Comparison of ENCODE assay signal across 8 cellular contexts in genomic region chr2:234495076-234495800, GRCh38. TPM values are rescaled to one million over a fixed set of nuclear protein-coding genes. Genes with fewer than 3 reads are reported as not detected.
A peak's percentile ranks its signal among the peaks of the same experiment; 100 is the strongest.
DNase-seq lines count a peak whose midpoint lies in the region; ATAC-seq and TF ChIP-seq lines count a peak whose summit lies in the region.

No MANE protein-coding gene starts in this region.

- H3K27ac Mint-ChIP-seq in CD8-positive, alpha-beta memory T cell: peak overlapping the region; percentile 96 to 100 (median 99)
- peak overlapping the region; percentile 97 to 100 (median 99) for H3K27ac Mint-ChIP-seq in brain

- peaks cover 51 to 59% (median 59%) of the 10 kb centered on the region in 3 donors for H3K4me1 Mint-ChIP-seq in CD8-positive, alpha-beta memory T cell
- H3K4me1 Mint-ChIP-seq in brain: peaks cover 36% of the 10 kb centered on the region

- no peak for TF ChIP-seq POLR2A in lower leg skin (IDR thresholded peaks at IDR 0.05)

- peak overlapping the region; percentile 96 to 100 (median 98) for H3K4me3 Mint-ChIP-seq in CD8-positive, alpha-beta memory T cell
- peak overlapping the region; percentile 97 to 100 (median 98) for H3K4me3 Mint-ChIP-seq in brain

- H3K9me3 Mint-ChIP-seq in CD8-positive, alpha-beta memory T cell: peaks cover 0 to 8% (median 3%) of the 10 kb centered on the region in 5 donors
- peaks cover 0 to 15% (median 0%) of the 10 kb centered on the region in 5 experiments for H3K9me3 Mint-ChIP-seq in brain

- POLR2A ChIA-PET in CD8-positive, alpha-beta memory T cell (lab: Charles Lee): interaction anchor here (0.6 to 4.0 kb wide), 12 partner anchors 11 to 204 kb away, joined by 3 to 60 read pairs (median 4); no protein-coding TSS in a partner anchor

- H3K9me3 ChIP-seq in CD8-positive, alpha-beta memory T cell (ENCODE audit: low read length): no peaks in the 10 kb centered on the region
- H3K9me3 ChIP-seq in upper lobe of right lung: no peaks in the 10 kb centered on the region

- H3K36me3 ChIP-seq in CD8-positive, alpha-beta memory T cell (ENCODE audit: insufficient read depth, low read length): peaks cover 22% of the 10 kb centered on the region
- H3K36me3 ChIP-seq in upper lobe of right lung: no peaks in the 10 kb centered on the region

- CTCF ChIA-PET in CD8-positive, alpha-beta memory T cell (lab: Charles Lee): interaction anchor here (0.9 to 6.2 kb wide), 10 partner anchors 12 to 362 kb away, joined by 3 to 86 read pairs (median 7); no protein-coding TSS in a partner anchor

- 5 to 6% methylated on average over 21 to 22 of the region's 22 CpGs for WGBS in lower leg skin, 2 donors

- intact Hi-C loops in lower leg skin (cut with DNase I; ENCODE audit: low total_unique reads): loop anchor here (5.0 kb wide), 1 partner anchor 358 kb away; no protein-coding TSS in a partner anchor
- intact Hi-C loops in upper lobe of right lung (cut with DNase I): loop anchor here (10.0 kb wide), 1 partner anchor 210 kb away; no protein-coding TSS in a partner anchor

- H3K27me3 ChIP-seq in CD8-positive, alpha-beta memory T cell (ENCODE audit: insufficient read depth, low read length, poor library complexity, severe bottlenecking): no peaks in the 10 kb centered on the region
- no peaks in the 10 kb centered on the region for H3K27me3 ChIP-seq in upper lobe of right lung

- peaks cover 0 to 19% of the 10 kb centered on the region in 2 donors for H3K27me3 Mint-ChIP-seq in CD8-positive, alpha-beta memory T cell
- H3K27me3 Mint-ChIP-seq in brain: peaks cover 16% of the 10 kb centered on the region

- ATAC-seq in upper lobe of right lung: no peak
- ATAC-seq in GM21786 (IDR thresholded peaks at IDR 0.05; ENCODE audit: unreplicated experiment): no peak
- ATAC-seq in GM21717 (IDR thresholded peaks at IDR 0.05; ENCODE audit: unreplicated experiment): no peak

- TF ChIP-seq CTCF in brain (conservative IDR thresholded peaks at IDR 0.05) (no peak), lower leg skin (IDR thresholded peaks at IDR 0.05) (no peak), upper lobe of right lung (IDR thresholded peaks at IDR 0.05) (no peak)

- peaks cover 25 to 60% (median 35%) of the 10 kb centered on the region in 3 donors for H3K36me3 Mint-ChIP-seq in CD8-positive, alpha-beta memory T cell
- H3K36me3 Mint-ChIP-seq in brain: peaks cover 43% of the 10 kb centered on the region

- peak overlapping the region; percentile 95 for H3K27ac ChIP-seq in CD8-positive, alpha-beta memory T cell (ENCODE audit: low read depth, low read length)
- peak overlapping the region; percentile 78 for H3K27ac ChIP-seq in upper lobe of right lung

- peak overlapping the region; percentile 75 for H3K4me3 ChIP-seq in CD8-positive, alpha-beta memory T cell (ENCODE audit: low read length)
- H3K4me3 ChIP-seq in lower leg skin (ENCODE audit: low read depth, poor library complexity, severe bottlenecking) (peak overlapping the region; percentile 49), upper lobe of right lung (peak overlapping the region; percentile 75)

- peak in 4 of 5 donors; percentile 10 to 58 (median 42) for DNase-seq in CD8-positive, alpha-beta memory T cell
- DNase-seq in M059J (ENCODE audit: low read depth): peak; percentile 23
- peak in 1 of 2 donors; percentile 89 for DNase-seq in lower leg skin (ENCODE audit: low spot score in 2 of 2)
- DNase-seq in upper lobe of right lung: no peak
- DNase-seq in NCI-H1694 (lab: John Stamatoyannopoulos, UW): no peak

- peaks cover 45% of the 10 kb centered on the region for H3K4me1 ChIP-seq in CD8-positive, alpha-beta memory T cell (ENCODE audit: insufficient read depth, low read length)
- H3K4me1 ChIP-seq in upper lobe of right lung: peaks cover 27% of the 10 kb centered on the region

RNA-seq across cellular contexts. Expression of gene ARL4C, which starts 1.6 kb away (rescaled TPM):
- 10 to 100 TPM; 54.0 to 54.7 TPM for total RNA-seq in CD8-positive, alpha-beta memory T cell
- polyA plus RNA-seq in CD8-positive, alpha-beta memory T cell: 247 TPM
- 48.1 and 65.8 TPM in 2 replicates for total RNA-seq in M059J (2014; rRNA removed; shearing (Covaris generic))
- polyA plus RNA-seq in brain (ENCODE audit: insufficient read depth, low read depth, low replicate concordance): 72.1 TPM
- total RNA-seq in lower leg skin (10 to 100 TPM; 20.5 to 62.7 (median 47.0) TPM), upper lobe of right lung (21.2 TPM)

Comparison
In these comparisons a context has a peak if more than half of its experiments do, and no peak if none do; other contexts are left out.
1. DNase-seq: peak in CD8-positive, alpha-beta memory T cell (4 of 5) and M059J (single experiment); none in upper lobe of right lung (single experiment) and NCI-H1694 (single experiment).
2. Peak in every context shown above with its lines, with median percentiles within 50 percentile points of each other: H3K4me3 ChIP-seq.